In genomic region chr15:67461735-67462134, GRCh38 we compare ENCODE assay signal across 32 cellular contexts. TPM values are rescaled to one million over a fixed set of nuclear protein-coding genes. Genes with fewer than 3 reads are reported as not detected.
DNase-seq lines count a peak whose midpoint lies in the region; ATAC-seq, FAIRE-seq and TF ChIP-seq lines count a peak whose summit lies in the region.
"Had no signal": no experiment of that assay in that cellular context is flagged by ENCODE, and none has a peak within 500 bp of the region (broad histone marks: within the 10 kb centered on the region; RNA-seq: fewer than 3 reads in every experiment).

No MANE protein-coding gene starts in this region.

- H3K9me3 ChIP-seq in HepG2 (ENCODE audit: low read length) (no peaks in the 10 kb centered on the region), right lobe of liver (no peaks in the 10 kb centered on the region), A549 (no peaks in the 10 kb centered on the region), IMR-90 (ENCODE audit: control insufficient read depth, insufficient read depth, low read length) (no peaks in the 10 kb centered on the region), K562 (replicated peaks; ENCODE audit: control insufficient read depth, insufficient read depth, low read depth, low read length) (no peaks in the 10 kb centered on the region)
- H3K9me3 ChIP-seq: BE2C; BLaER1; BLaER1 treated with 17β-estradiol and CSF1 and Interleukin-3, amounts not matched to agents 10 nM and 100 nM; Caco-2 had no signal

- peaks cover 0 to 2% of the 10 kb centered on the region in 2 experiments; a peak in 2 of 5 replicates for H3K36me3 ChIP-seq in HepG2 (replicated peaks in 1 of 2; ENCODE audit: control insufficient read depth in 1 of 2, insufficient read depth in 2 of 2, low read length in 2 of 2)
- H3K36me3 ChIP-seq in right lobe of liver: no peaks in the 10 kb centered on the region
- no peaks in the 10 kb centered on the region for H3K36me3 ChIP-seq in IMR-90 (ENCODE audit: control insufficient read depth, insufficient read depth, low read length)
- H3K36me3 ChIP-seq in K562 (ENCODE audit: control insufficient read depth, insufficient read depth, low read length): no peaks in the 10 kb centered on the region
- H3K36me3 ChIP-seq in H7 (replicated peaks; ENCODE audit: control insufficient read depth, insufficient read depth, low read length): no peaks in the 10 kb centered on the region
- H3K36me3 ChIP-seq: BE2C; BLaER1; BLaER1 treated with 17β-estradiol and CSF1 and Interleukin-3, amounts not matched to agents 10 nM and 100 nM had no signal

- H2BK20ac ChIP-seq in IMR-90 (ENCODE audit: low read depth, low read length): no peak overlapping the region

- no peak overlapping the region for H4K8ac ChIP-seq in IMR-90 (ENCODE audit: low read depth in 2 of 2, low read length in 2 of 2)

- ATAC-seq in HepG2 (no peak), right lobe of liver (no peak), A549 (no peak), IMR-90 (ENCODE audit: low read depth) (no peak), K562 (no peak)
- ATAC-seq: CD8-positive, alpha-beta T cell had no signal

- no peaks in the 10 kb centered on the region for H4K20me1 ChIP-seq in HepG2 (ENCODE audit: insufficient read depth, low read length)
- no peaks in the 10 kb centered on the region for H4K20me1 ChIP-seq in IMR-90 (ENCODE audit: insufficient read depth, low read length)
- H4K20me1 ChIP-seq in K562 (replicated peaks; ENCODE audit: control insufficient read depth, insufficient read depth, low read length): no peaks in the 10 kb centered on the region
- H4K20me1 ChIP-seq: BLaER1; BLaER1 treated with 17β-estradiol and CSF1 and Interleukin-3, amounts not matched to agents 10 nM and 100 nM had no signal

- H3K27ac ChIP-seq in HepG2 (ENCODE audit: extremely low read length, insufficient read depth, low read length) (no peak overlapping the region), right lobe of liver (no peak overlapping the region), A549 (no peak overlapping the region), IMR-90 (ENCODE audit: insufficient read depth, low read length) (no peak overlapping the region), K562 (ENCODE audit: extremely low read depth, low read depth, low read length) (no peak overlapping the region)
- H3K27ac ChIP-seq: 22Rv1; BLaER1; BLaER1 treated with 17β-estradiol and CSF1 and Interleukin-3, amounts not matched to agents 10 nM and 100 nM; C4-2B had no signal

- in situ Hi-C loops in HepG2 (cut with HindIII; ENCODE audit: extremely low pct_ligation_motif_present, low pct_unique_long_range_greater_than_20kb) (no loop called here), IMR-90 (cut with MboI; ENCODE audit: low sequenced_read_pairs) (no loop called here), K562 (cut with MboI) (no loop called here)

- no peak overlapping the region for H2AK9ac ChIP-seq in IMR-90 (replicated peaks; ENCODE audit: low read depth, low read length, poor library complexity)

- peaks cover 12% of the 10 kb centered on the region for H3K4me1 ChIP-seq in HepG2 (ENCODE audit: insufficient read depth, low read length)
- peaks cover 0 to 6% (median 0%) of the 10 kb centered on the region in 4 donors for H3K4me1 ChIP-seq in right lobe of liver
- no peaks in the 10 kb centered on the region for H3K4me1 ChIP-seq in A549
- no peaks in the 10 kb centered on the region for H3K4me1 ChIP-seq in IMR-90 (ENCODE audit: control insufficient read depth, insufficient read depth, low read length)
- H3K4me1 ChIP-seq in K562 (replicated peaks in 1 of 2; ENCODE audit: control insufficient read depth in 2 of 2, insufficient read depth in 2 of 2, low read length in 2 of 2): peaks cover 0 to 14% of the 10 kb centered on the region in 2 experiments; a peak in 3 of 5 replicates
- H3K4me1 ChIP-seq: BE2C; BLaER1; BLaER1 treated with 17β-estradiol and CSF1 and Interleukin-3, amounts not matched to agents 10 nM and 100 nM; Caco-2 had no signal

- POLR2A ChIA-PET in HepG2 (lab: Yijun Ruan, JAX): no interaction called here
- POLR2A ChIA-PET in A549 (lab: Yijun Ruan, JAX): no interaction called here
- POLR2A ChIA-PET in IMR-90 (lab: Charles Lee; ENCODE audit: unreplicated experiment): no interaction called here
- POLR2A ChIA-PET in K562 (lab: Yijun Ruan, JAX): interaction anchor here (1.4 kb wide), 1 partner anchor 14 kb away, joined by 4 read pairs; no protein-coding TSS in a partner anchor

- no peaks in the 10 kb centered on the region for H3K79me1 ChIP-seq in IMR-90 (ENCODE audit: low read depth in 1 of 2, low read length in 2 of 2)

- H2BK5ac ChIP-seq in IMR-90 (ENCODE audit: low read depth, low read length, poor library complexity, severe bottlenecking): no peak overlapping the region

- intact Hi-C loops in HepG2 (cut with micrococcal nuclease; ENCODE audit: unreplicated experiment) (no loop called here), right lobe of liver (cut with DNase I) (loop anchor here in 1 of 2 donors (10.0 kb wide), 1 partner anchor 373 kb away; no protein-coding TSS in a partner anchor), IMR-90 (cut with micrococcal nuclease) (no loop called here), K562 (cut with micrococcal nuclease) (no loop called here)

- TF ChIP-seq EP300 in HepG2 (IDR thresholded peaks at IDR 0.05; ENCODE audit: low read depth in 2 of 2, low read length in 2 of 2) (no peak), HepG2 (CRISPR knock-in tag; IDR thresholded peaks at IDR 0.05; ENCODE audit: borderline replicate concordance) (no peak), A549 (IDR thresholded peaks at IDR 0.05) (no peak), K562 (IDR thresholded peaks at IDR 0.05; ENCODE audit: low read length) (no peak)

- H3K27me3 ChIP-seq in HepG2 (ENCODE audit: control insufficient read depth in 1 of 2, insufficient read depth in 2 of 2, low read length in 2 of 2): no peaks in the 10 kb centered on the region
- H3K27me3 ChIP-seq in right lobe of liver: no peaks in the 10 kb centered on the region
- H3K27me3 ChIP-seq in IMR-90 (ENCODE audit: control insufficient read depth, insufficient read depth, low read length): peaks cover 32% of the 10 kb centered on the region
- 0 out of 5 replicates have a peak, but pooled peaks cover 0 to 4% of the 10 kb centered on the region in 2 experiments for H3K27me3 ChIP-seq in K562 (ENCODE audit: control insufficient read depth in 2 of 2, insufficient read depth in 2 of 2, low read length in 2 of 2)
- no peaks in the 10 kb centered on the region for H3K27me3 ChIP-seq in H7 (ENCODE audit: control insufficient read depth, insufficient read depth, low read length)
- H3K27me3 ChIP-seq: BE2C; BLaER1; BLaER1 treated with 17β-estradiol and CSF1 and Interleukin-3, amounts not matched to agents 10 nM and 100 nM had no signal

- no peaks in the 10 kb centered on the region for H3K79me2 ChIP-seq in HepG2 (ENCODE audit: insufficient read depth, low read length)
- no peaks in the 10 kb centered on the region for H3K79me2 ChIP-seq in K562 (ENCODE audit: control insufficient read depth, insufficient read depth, low read length)

- no peak for TF ChIP-seq RAD21 in HepG2 (CRISPR knock-in tag; IDR thresholded peaks at IDR 0.05)
- TF ChIP-seq RAD21 in A549 (conservative IDR thresholded peaks at IDR 0.05 in 1 of 2, IDR thresholded peaks at IDR 0.05 in 1 of 2): no peak
- no peak for TF ChIP-seq RAD21 in IMR-90 (IDR thresholded peaks at IDR 0.05; ENCODE audit: low read length)
- TF ChIP-seq RAD21 in K562 (CRISPR knock-in tag; conservative IDR thresholded peaks at IDR 0.05 in 1 of 2, IDR thresholded peaks at IDR 0.05 in 1 of 2): no peak

- H3K9ac ChIP-seq in HepG2 (ENCODE audit: insufficient read depth, low read depth, low read length): no peak overlapping the region
- H3K9ac ChIP-seq in IMR-90 (ENCODE audit: low read depth, low read length): no peak overlapping the region
- no peak overlapping the region for H3K9ac ChIP-seq in K562 (ENCODE audit: insufficient read depth in 1 of 2, low read depth in 2 of 2, low read length in 2 of 2)
- H3K9ac ChIP-seq: BLaER1; BLaER1 treated with 17β-estradiol and CSF1 and Interleukin-3, amounts not matched to agents 10 nM and 100 nM had no signal

- no peak overlapping the region for H3K56ac ChIP-seq in IMR-90 (ENCODE audit: extremely low read depth, insufficient read depth, low read length)

- H3K4me3 ChIP-seq in HepG2 (replicated peaks in 1 of 3; ENCODE audit: insufficient read depth in 1 of 3, low read depth in 2 of 3, low read length in 3 of 3) (no peak overlapping the region), right lobe of liver (no peak overlapping the region), A549 (no peak overlapping the region), IMR-90 (ENCODE audit: insufficient read depth, low read depth, low read length) (no peak overlapping the region), K562 (no peak overlapping the region), H7 (ENCODE audit: insufficient read depth, low read depth, low read length) (no peak overlapping the region)
- H3K4me3 ChIP-seq: BLaER1; BLaER1 treated with 17β-estradiol and CSF1 and Interleukin-3, amounts not matched to agents 10 nM and 100 nM had no signal

- CTCF ChIA-PET in HepG2 (lab: Yijun Ruan, JAX; ENCODE audit: low intra/inter-chr PET ratio, low total read pairs): no interaction called here
- CTCF ChIA-PET in A549 (lab: Yijun Ruan, JAX): interaction anchor here (0.8 to 2.2 kb wide), 3 partner anchors 21 to 374 kb away, joined by 3 to 10 read pairs (median 9); no protein-coding TSS in a partner anchor
- CTCF ChIA-PET in IMR-90 (lab: Yijun Ruan, JAX): no interaction called here
- CTCF ChIA-PET in K562 (lab: Yijun Ruan, JAX; ENCODE audit: low intra/inter-chr PET ratio): no interaction called here

- TF ChIP-seq CTCF in HepG2 (CRISPR knock-in tag; IDR thresholded peaks at IDR 0.05) (no peak), right lobe of liver (IDR thresholded peaks at IDR 0.05) (no peak), A549 (IDR thresholded peaks at IDR 0.05) (no peak), IMR-90 (conservative IDR thresholded peaks at IDR 0.05; ENCODE audit: low read depth, low read length) (no peak), K562 (IDR thresholded peaks at IDR 0.05 in 2 of 3, conservative IDR thresholded peaks at IDR 0.05 in 1 of 3; ENCODE audit: insufficient read depth in 2 of 3, low read depth in 1 of 3, low read length in 3 of 3) (no peak)

- H4K5ac ChIP-seq in IMR-90 (ENCODE audit: low read depth, low read length): no peak overlapping the region

- 88% methylated on average over 6 of the region's 6 CpGs for WGBS in HepG2 (ENCODE audit: low lambda C conversion rate)
- 94% methylated on average over 6 of the region's 6 CpGs for WGBS in right lobe of liver (ENCODE audit: insufficient coverage, low coverage, low lambda C conversion rate, missing lambda C conversion rate)
- 95% methylated on average over 6 of the region's 6 CpGs for WGBS in A549 (ENCODE audit: missing lambda C conversion rate)
- WGBS in IMR-90 (ENCODE audit: extremely low coverage in 2 of 2, insufficient read length in 1 of 2), 2 experiments: 100% methylated on average over 1 of the region's 6 CpGs; no CpG with 5 or more reads in 1 of the 2 experiments
- WGBS in K562 (ENCODE audit: insufficient coverage, low coverage, missing lambda C conversion rate): 52% methylated on average over 6 of the region's 6 CpGs

- H2AFZ ChIP-seq in HepG2 (ENCODE audit: low read length): no peak overlapping the region
- no peak overlapping the region for H2AFZ ChIP-seq in IMR-90 (replicated peaks; ENCODE audit: low read length, poor library complexity)
- no peak overlapping the region for H2AFZ ChIP-seq in K562 (ENCODE audit: low read depth, low read length)

- no peak overlapping the region for H4K91ac ChIP-seq in IMR-90 (ENCODE audit: insufficient read depth, low read depth, low read length)

- DNase-seq in HepG2 (ENCODE audit: low spot score) (no peak), right lobe of liver (no peak), A549 (ENCODE audit: low read depth in 1 of 2, low spot score in 1 of 2) (no peak), IMR-90 (no peak), K562 (ENCODE audit: extremely low read depth in 1 of 4, low spot score in 3 of 4) (no peak), DMS79 treated with DMSO at 0.1 percent for 48 hours (lab: John Stamatoyannopoulos, UW) (no peak), H7 (no peak)
- no peak for DNase-seq in activated naive CD4-positive, alpha-beta T cell (lab: John Stamatoyannopoulos, UW)
- DNase-seq: 8988T; ACHN; AML-193; BE2C; C1 segment of cervical spinal cord; Caco-2; Calu3; CD4-positive, alpha-beta memory T cell; CD4-positive, alpha-beta T cell; CD4-positive, CD25-positive, alpha-beta regulatory T cell; CD8-positive, alpha-beta memory T cell; CD8-positive, alpha-beta T cell; COR-L47; DMS153; DMS53; DMS79; DND-41; EL had no signal

- no peak overlapping the region for H2BK120ac ChIP-seq in IMR-90 (ENCODE audit: low read depth, low read length)

- H3K23ac ChIP-seq in IMR-90 (ENCODE audit: low read depth, low read length): no peak overlapping the region

- H2AK5ac ChIP-seq in IMR-90 (ENCODE audit: low read depth, low read length): no peak overlapping the region

- FAIRE-seq in HepG2 (lab: Jason Lieb, UNC) (no peak), A549 (lab: Jason Lieb, UNC) (no peak), K562 (lab: Jason Lieb, UNC) (no peak)
- FAIRE-seq: A204.1, D721Med had no signal

- no peak overlapping the region for H3K18ac ChIP-seq in IMR-90 (ENCODE audit: low read depth, low read length)

- H3K14ac ChIP-seq in IMR-90 (replicated peaks; ENCODE audit: low read depth, low read length): no peak overlapping the region

- H3K4me2 ChIP-seq in HepG2 (ENCODE audit: low read depth, low read length): no peak overlapping the region
- H3K4me2 ChIP-seq in A549: no peak overlapping the region
- no peak overlapping the region for H3K4me2 ChIP-seq in IMR-90 (ENCODE audit: low read depth, low read length)
- H3K4me2 ChIP-seq in K562 (ENCODE audit: insufficient read depth, low read length): no peak overlapping the region
- H3K4me2 ChIP-seq: BLaER1; BLaER1 treated with 17β-estradiol and CSF1 and Interleukin-3, amounts not matched to agents 10 nM and 100 nM had no signal

- BruUV-seq in HepG2 (replicated peaks; lab: Mats Ljungman, UMichigan) (no TSS peak), IMR-90 (replicated peaks; lab: Mats Ljungman, UMichigan) (no TSS peak), K562 (replicated peaks; lab: Mats Ljungman, UMichigan) (no TSS peak)

- dilution Hi-C loops in IMR-90 (cut with HindIII; ENCODE audit: low sequenced_read_pairs, unreplicated experiment): no loop called here

- no peak overlapping the region for H2BK15ac ChIP-seq in IMR-90 (ENCODE audit: low read depth, low read length)

- no peak overlapping the region for H3K4ac ChIP-seq in IMR-90 (ENCODE audit: low read depth, low read length)

- no peaks in the 10 kb centered on the region for H3K9me1 ChIP-seq in IMR-90 (ENCODE audit: insufficient read depth, low read length)
- H3K9me1 ChIP-seq in K562 (ENCODE audit: control insufficient read depth, insufficient read depth, low read length): no peaks in the 10 kb centered on the region

- TF ChIP-seq POLR2A in HepG2 (IDR thresholded peaks at IDR 0.05; ENCODE audit: insufficient read depth in 1 of 2, low read depth in 2 of 2, low read length in 2 of 2) (no peak), right lobe of liver (IDR thresholded peaks at IDR 0.05) (no peak), A549 (IDR thresholded peaks at IDR 0.05; ENCODE audit: low read length) (no peak), IMR-90 (IDR thresholded peaks at IDR 0.05; ENCODE audit: low read depth, low read length) (no peak), K562 (conservative IDR thresholded peaks at IDR 0.05) (no peak)

RNA-seq across cellular contexts. Expression of gene C15orf61, which starts 59.2 kb away (rescaled TPM):
- total RNA-seq in HepG2 (2016; rRNA removed; fragmentation: Illumina TruSeq; extraction: Trizol): 3.3 and 6.6 TPM in 2 replicates
- 9.3 and 10.8 TPM in 2 replicates for total RNA-seq in HepG2 (2016; cell fraction: cytosol; rRNA removed; fragmentation: Illumina TruSeq; extraction: Trizol; ENCODE audit: low read depth)
- 5.7 and 8.0 TPM in 2 replicates for total RNA-seq in HepG2 (2016; cell fraction: insoluble cytoplasmic fraction; rRNA removed; fragmentation: Illumina TruSeq; extraction: Trizol)
- 11.0 and 12.6 TPM in 2 replicates for total RNA-seq in HepG2 (2016; cell fraction: membrane; rRNA removed; fragmentation: Illumina TruSeq; extraction: Trizol)
- 7.4 and 9.6 TPM in 2 replicates for total RNA-seq in HepG2 (2016; cell fraction: nucleus; rRNA removed; fragmentation: Illumina TruSeq; extraction: Trizol)
- polyA plus RNA-seq in HepG2 (2011; rRNA removed): 2.1 and 2.2 TPM in 2 replicates
- 2.0 and 3.5 TPM in 2 replicates for polyA plus RNA-seq in HepG2 (2011; cell fraction: cytosol; rRNA removed)
- polyA plus RNA-seq in HepG2 (2011; cell fraction: nucleus; rRNA removed): 2.5 and 4.0 TPM in 2 replicates
- 3.3 and 7.5 TPM in 2 replicates for polyA plus RNA-seq in HepG2 (2012)
- polyA plus RNA-seq in HepG2 (2016; cell fraction: cytosol; fragmentation: Illumina TruSeq; extraction: Trizol; ENCODE audit: low read depth): 16.3 and 18.5 TPM in 2 replicates
- 4.1 and 6.7 TPM in 2 replicates for polyA plus RNA-seq in HepG2 (2016; cell fraction: insoluble cytoplasmic fraction; fragmentation: Illumina TruSeq; extraction: Trizol; ENCODE audit: low read depth)
- polyA plus RNA-seq in HepG2 (2016; cell fraction: membrane; fragmentation: Illumina TruSeq; extraction: Trizol; ENCODE audit: low read depth): 12.1 and 12.7 TPM in 2 replicates
- polyA plus RNA-seq in HepG2 (2016; cell fraction: nucleus; fragmentation: Illumina TruSeq; extraction: Trizol; ENCODE audit: insufficient read depth, low read depth): 8.7 and 10.8 TPM in 2 replicates
- polyA minus RNA-seq in HepG2 (2011; rRNA and poly(A)+ RNA removed; ENCODE audit: low replicate concordance): 2.5 and 4.0 TPM in 2 replicates
- polyA minus RNA-seq in HepG2 (2011; cell fraction: cytosol; rRNA and poly(A)+ RNA removed): 1.6 and 2.4 TPM in 2 replicates
- polyA minus RNA-seq in HepG2 (2011; cell fraction: nucleus; rRNA and poly(A)+ RNA removed): 10.1 and 14.8 TPM in 2 replicates
- 1 to 10 TPM; 1.4 to 3.0 (median 2.3) TPM for total RNA-seq in right lobe of liver
- polyA plus RNA-seq in A549 (2011; rRNA removed): 3.7 and 5.9 TPM in 2 replicates
- polyA plus RNA-seq in A549 (2012; cell fraction: cytosol; rRNA removed): 6.8 and 9.3 TPM in 2 replicates
- polyA plus RNA-seq in A549 (2012; cell fraction: nucleus; rRNA removed): 4.2 and 7.0 TPM in 2 replicates
- 3.6 to 3.7 TPM (median 3.6 TPM) in 3 replicates for polyA plus RNA-seq in A549 (2017; fragmentation: RNase III; extraction: RNeasy Plus Mini Kit Qiagen cat#74134 plus additional on column Dnase treatment)
- 3.1 and 4.4 TPM in 2 replicates for polyA minus RNA-seq in A549 (2011; rRNA and poly(A)+ RNA removed)
- total RNA-seq in IMR-90 (2012; rRNA removed): 1.4 and 1.7 TPM in 2 replicates
- 2.5 TPM in 2 replicates for polyA plus RNA-seq in IMR-90 (2012; rRNA removed)
- 1.4 and 3.2 TPM in 2 replicates for polyA plus RNA-seq in IMR-90 (2012; cell fraction: cytosol; rRNA removed)
- 1.8 and 1.9 TPM in 2 replicates for polyA plus RNA-seq in IMR-90 (2012; cell fraction: nucleus; rRNA removed; ENCODE audit: low replicate concordance)
- total RNA-seq in K562 (2011; cell fraction: chromatin; rRNA removed; ENCODE audit: low replicate concordance): 8.6 and 14.3 TPM in 2 replicates
- 7.0 and 8.2 TPM in 2 replicates for total RNA-seq in K562 (2011; cell fraction: nucleolus; rRNA removed)
- 12.8 and 14.5 TPM in 2 replicates for total RNA-seq in K562 (2011; cell fraction: nucleoplasm; rRNA removed)
- 8.7 and 10.7 TPM in 2 replicates for total RNA-seq in K562 (2014; rRNA removed)
- total RNA-seq in K562 (2014; rRNA removed; fragmentation: Illumina TruSeq; extraction: Trizol): 3.3 and 3.7 TPM in 2 replicates
- total RNA-seq in K562 (2015; rRNA removed; fragmentation: Illumina TruSeq; extraction: Trizol): 4.0 and 5.7 TPM in 2 replicates
- total RNA-seq in K562 (2021): 10.4 and 12.9 TPM in 2 replicates
- 3.3 and 4.3 TPM in 2 replicates for polyA plus RNA-seq in K562 (2011; rRNA removed)
- polyA plus RNA-seq in K562 (2011; cell fraction: cytosol; rRNA removed): 4.1 and 8.9 TPM in 2 replicates
- polyA plus RNA-seq in K562 (2011; cell fraction: nucleus; rRNA removed): 7.1 and 8.8 TPM in 2 replicates
- polyA plus RNA-seq in K562 (2012): 5.1 and 5.6 TPM in 2 replicates
- 1.6 and 1.9 TPM in 2 replicates for polyA plus RNA-seq in K562 (2014; fragmentation: Illumina TruSeq; extraction: Trizol)
- 1 to 10 TPM; 1.8 to 2.7 TPM for polyA plus RNA-seq in K562 (2014; fragmentation: Nextera tagmentation; extraction: Ambion mirVana)
- polyA plus RNA-seq in K562 (2014; rRNA removed): 7.6 and 10.5 TPM in 2 replicates
- 3.5 and 7.9 TPM in 2 replicates for polyA minus RNA-seq in K562 (2011; rRNA and poly(A)+ RNA removed)
- 1.5 and 3.6 TPM in 2 replicates for polyA minus RNA-seq in K562 (2011; cell fraction: cytosol; rRNA and poly(A)+ RNA removed)
- polyA minus RNA-seq in K562 (2011; cell fraction: nucleus; rRNA and poly(A)+ RNA removed): 16.2 and 35.0 TPM in 2 replicates
- 1.1 TPM in 2 replicates for total RNA-seq in H7 (2014; rRNA removed; shearing (Covaris generic))

Comparison
In these comparisons a context has a peak if more than half of its experiments do, and no peak if none do; other contexts are left out.
1. Of the 241 proteins assayed by ChIP-seq in both HepG2 and K562: peak only in HepG2: MAFF and MAFK; only in K562: MAFG; in both: none; in neither: 238.